ENCODE assay signal across 19 cellular contexts in genomic region chr20:4073852-4074741, GRCh38. TPM values are rescaled to one million over a fixed set of nuclear protein-coding genes. Genes with fewer than 3 reads are reported as not detected.
DNase-seq lines count a peak whose midpoint lies in the region; ATAC-seq, FAIRE-seq and TF ChIP-seq lines count a peak whose summit lies in the region.
"Had no signal": no experiment of that assay in that cellular context is flagged by ENCODE, and none has a peak within 500 bp of the region (broad histone marks: within the 10 kb centered on the region; RNA-seq: fewer than 3 reads in every experiment).

No MANE protein-coding gene starts in this region.

- no peaks in the 10 kb centered on the region for H3K36me3 Mint-ChIP-seq in GM23338 (ENCODE audit: low read depth)
- no peaks in the 10 kb centered on the region for H3K36me3 Mint-ChIP-seq in osteocyte (ENCODE audit: unreplicated experiment)

- POLR2A ChIA-PET in K562 (lab: Yijun Ruan, JAX) = interaction anchor here (0.6 to 1.6 kb wide), 6 partner anchors 9 to 1049 kb away, joined by 3 to 8 read pairs (median 4); no protein-coding TSS in a partner anchor

- H3K9me3 Mint-ChIP-seq in GM23338 (no peaks in the 10 kb centered on the region), osteocyte (ENCODE audit: unreplicated experiment) (no peaks in the 10 kb centered on the region)
- H3K9me3 Mint-ChIP-seq: activated T-cell treated with anti-CD3 and anti-CD28 coated beads, Interleukin-2, amount 50 U/mL, for 72 hours; stimulated activated naive CD8-positive, alpha-beta T cell treated with anti-CD3 and anti-CD28 coated beads, Interleukin-15, Interleukin-2, amounts not matched to agents 100 ng/mL and 50 ng/mL, for 24 hours had no signal

- ATAC-seq in GM23338 (no peak), K562 (no peak), HG03378 (IDR thresholded peaks at IDR 0.05; ENCODE audit: unreplicated experiment) (no peak), HG03342 (IDR thresholded peaks at IDR 0.05; ENCODE audit: unreplicated experiment) (no peak), HG02840 (IDR thresholded peaks at IDR 0.05; ENCODE audit: low FRiP score, unreplicated experiment) (no peak)
- ATAC-seq: activated T-cell treated with anti-CD3 and anti-CD28 coated beads, Interleukin-2, amount 50 U/mL, for 72 hours; Right ventricle myocardium inferior; T-helper 17 cell had no signal

- H3K27ac ChIP-seq in GM23338 (ENCODE audit: low read depth) = no peak overlapping the region
- H3K27ac ChIP-seq in K562 (ENCODE audit: extremely low read depth, low read depth, low read length) = peak overlapping the region; percentile 76
- H3K27ac ChIP-seq: vagina had no signal

- intact Hi-C loops in K562 (cut with micrococcal nuclease) = loop anchor here (1.0 to 2.0 kb wide), 2 partner anchors 11 to 185 kb away; partner anchors contain the start of gene PANK2

- H3K4me1 Mint-ChIP-seq in GM23338 (peaks cover 21% of the 10 kb centered on the region), osteocyte (ENCODE audit: unreplicated experiment) (peaks cover 8% of the 10 kb centered on the region)

- peaks cover 3% of the 10 kb centered on the region; the same call in 1 of the 2 replicates for H3K9me3 ChIP-seq in K562 (replicated peaks; ENCODE audit: control insufficient read depth, insufficient read depth, low read depth, low read length)
- H3K9me3 ChIP-seq: vagina had no signal

- H4K20me1 ChIP-seq in GM23338 (replicated peaks; ENCODE audit: insufficient read depth) (no peaks in the 10 kb centered on the region), K562 (replicated peaks; ENCODE audit: control insufficient read depth, insufficient read depth, low read length) (no peaks in the 10 kb centered on the region)

- no peaks in the 10 kb centered on the region for H3K36me3 ChIP-seq in GM23338 (ENCODE audit: insufficient read depth)
- no peaks in the 10 kb centered on the region for H3K36me3 ChIP-seq in K562 (ENCODE audit: control insufficient read depth, insufficient read depth, low read length)
- H3K36me3 ChIP-seq: vagina had no signal

- TF ChIP-seq RAD21 in K562 (CRISPR knock-in tag; conservative IDR thresholded peaks at IDR 0.05 in 1 of 2, IDR thresholded peaks at IDR 0.05 in 1 of 2) = no peak

- WGBS in K562 (ENCODE audit: insufficient coverage, low coverage, missing lambda C conversion rate) = 35% methylated on average over 6 of the region's 6 CpGs

- no peaks in the 10 kb centered on the region for H3K79me2 ChIP-seq in GM23338 (replicated peaks; ENCODE audit: insufficient read depth)
- H3K79me2 ChIP-seq in K562 (ENCODE audit: control insufficient read depth, insufficient read depth, low read length) = no peaks in the 10 kb centered on the region; the same call in 2 of the 3 replicates

- no peak for TF ChIP-seq CTCF in GM23338 (conservative IDR thresholded peaks at IDR 0.05; ENCODE audit: low read depth in 2 of 2)
- no peak for TF ChIP-seq CTCF in K562 (IDR thresholded peaks at IDR 0.05 in 2 of 3, conservative IDR thresholded peaks at IDR 0.05 in 1 of 3; ENCODE audit: insufficient read depth in 2 of 3, low read depth in 1 of 3, low read length in 3 of 3)
- no peak for TF ChIP-seq CTCF in osteocyte (IDR thresholded peaks at IDR 0.05)

- no TSS peak for BruUV-seq in K562 (replicated peaks; lab: Mats Ljungman, UMichigan)

- no peaks in the 10 kb centered on the region for H3F3A ChIP-seq in GM23338 (replicated peaks; ENCODE audit: low read depth)

- H3K4me2 ChIP-seq in GM23338 = peak overlapping the region; percentile 60
- peak overlapping the region; percentile 84 for H3K4me2 ChIP-seq in K562 (ENCODE audit: insufficient read depth, low read length)

- H3K9ac ChIP-seq in K562 (ENCODE audit: insufficient read depth in 1 of 2, low read depth in 2 of 2, low read length in 2 of 2) = peak overlapping the region; percentile 66 to 73; a peak in 3 of 4 replicates

- peak overlapping the region; percentile 57; the same call in 1 of the 2 replicates for H2AFZ ChIP-seq in GM23338
- peak overlapping the region; percentile 82 for H2AFZ ChIP-seq in K562 (ENCODE audit: low read depth, low read length)

- DNase-seq in GM23338 (ENCODE audit: low spot score) (peak; percentile 47), MV-4-11 (lab: John Stamatoyannopoulos, UW) (peak; percentile 70), K562 (ENCODE audit: extremely low read depth in 1 of 4, low spot score in 3 of 4) (no peak), osteocyte (ENCODE audit: extremely low spot score, unreplicated experiment) (peak; percentile 34), putamen (ENCODE audit: low spot score) (no peak)
- DNase-seq: activated CD4-positive, alpha-beta T cell treated with anti-CD3 and anti-CD28 coated beads for 48 hours; activated T-cell treated with anti-CD3 and anti-CD28 coated beads, Interleukin-2, amount 50 U/mL, for 72 hours; cerebellar nuclear complex; NCI-H1930; T-helper 17 cell had no signal

- peak overlapping the region; percentile 0; the same call in 1 of the 3 replicates for H3K4me3 Mint-ChIP-seq in GM23338
- H3K4me3 Mint-ChIP-seq in osteocyte (ENCODE audit: unreplicated experiment) = no peak overlapping the region
- H3K4me3 Mint-ChIP-seq: activated T-cell treated with anti-CD3 and anti-CD28 coated beads, Interleukin-2, amount 50 U/mL, for 72 hours; mesothelial cell of epicardium; stimulated activated naive CD8-positive, alpha-beta T cell treated with anti-CD3 and anti-CD28 coated beads, Interleukin-15, Interleukin-2, amounts not matched to agents 100 ng/mL and 50 ng/mL, for 24 hours; T-helper 17 cell had no signal

- H3K27me3 ChIP-seq in GM23338 (ENCODE audit: insufficient read depth) (no peaks in the 10 kb centered on the region), K562 (ENCODE audit: control insufficient read depth in 2 of 2, insufficient read depth in 2 of 2, low read length in 2 of 2) (no peaks in the 10 kb centered on the region)
- H3K27me3 ChIP-seq: vagina had no signal

- H3K4me1 ChIP-seq in GM23338 (ENCODE audit: insufficient read depth) (peaks cover 7% of the 10 kb centered on the region; the same call in 1 of the 2 replicates), K562 (replicated peaks in 1 of 2; ENCODE audit: control insufficient read depth in 2 of 2, insufficient read depth in 2 of 2, low read length in 2 of 2) (peaks cover 17 to 54% of the 10 kb centered on the region in 2 experiments)

- TF ChIP-seq POLR2A in K562 (conservative IDR thresholded peaks at IDR 0.05) = no peak

- no peak overlapping the region for H3K27ac Mint-ChIP-seq in GM23338
- H3K27ac Mint-ChIP-seq in osteocyte (ENCODE audit: unreplicated experiment) = no peak overlapping the region
- H3K27ac Mint-ChIP-seq: activated T-cell treated with anti-CD3 and anti-CD28 coated beads, Interleukin-2, amount 50 U/mL, for 72 hours; mesothelial cell of epicardium; stimulated activated naive CD8-positive, alpha-beta T cell treated with anti-CD3 and anti-CD28 coated beads, Interleukin-15, Interleukin-2, amounts not matched to agents 100 ng/mL and 50 ng/mL, for 24 hours; T-helper 17 cell had no signal

- no peaks in the 10 kb centered on the region for H3K9me2 ChIP-seq in GM23338 (ENCODE audit: insufficient read depth)

- TF ChIP-seq EP300 in K562 (IDR thresholded peaks at IDR 0.05; ENCODE audit: low read length) = no peak

- CTCF ChIA-PET in K562 (lab: Yijun Ruan, JAX; ENCODE audit: low intra/inter-chr PET ratio) = no interaction called here

- H3K27me3 Mint-ChIP-seq in GM23338 (ENCODE audit: insufficient read depth, low read depth, poor library complexity) = peaks cover 8% of the 10 kb centered on the region
- H3K27me3 Mint-ChIP-seq in osteocyte (ENCODE audit: unreplicated experiment) = peaks cover 33% of the 10 kb centered on the region
- H3K27me3 Mint-ChIP-seq: stimulated activated naive CD8-positive, alpha-beta T cell treated with anti-CD3 and anti-CD28 coated beads, Interleukin-15, Interleukin-2, amounts not matched to agents 100 ng/mL and 50 ng/mL, for 24 hours had no signal

- H3K4me3 ChIP-seq in GM23338 (no peak overlapping the region), K562 (peak overlapping the region; percentile 11)
- H3K4me3 ChIP-seq: vagina had no signal

- H3K9me1 ChIP-seq in K562 (ENCODE audit: control insufficient read depth, insufficient read depth, low read length) = no peaks in the 10 kb centered on the region

- in situ Hi-C loops in K562 (cut with MboI) = no loop called here

- peak; percentile 63 for FAIRE-seq in K562 (lab: Jason Lieb, UNC)
- FAIRE-seq: H1, islet of Langerhans had no signal

TF ChIP-seq in GM23338, 12 proteins besides CTCF, POLR2A, EP300 and RAD21 (continues in another document):
- TF ChIP-seq EZH2phosphoT487 (IDR thresholded peaks at IDR 0.05; ENCODE audit: unreplicated experiment) = no peak
- TF ChIP-seq ZNF331 (CRISPR knock-in tag; IDR thresholded peaks at IDR 0.05; ENCODE audit: low read depth) = no peak
- TF ChIP-seq POLR2AphosphoS5 (IDR thresholded peaks at IDR 0.05; ENCODE audit: low read depth) = no peak

TF ChIP-seq in K562, 482 proteins besides CTCF, POLR2A, EP300 and RAD21 (continues in another document):
- TF ChIP-seq MAFF (IDR thresholded peaks at IDR 0.05; ENCODE audit: low read length) (no peak), PRMT5 (CRISPR knock-in tag; IDR thresholded peaks at IDR 0.05) (no peak), ZNF175 (CRISPR knock-in tag; IDR thresholded peaks at IDR 0.05; ENCODE audit: low read depth) (peak; percentile 5; the same call in 1 of the 2 replicates), ZNF12 (CRISPR knock-in tag; IDR thresholded peaks at IDR 0.05) (0 out of 2 replicates have a peak, but pooled peaks have one; percentile 42), BCOR (IDR thresholded peaks at IDR 0.05) (peak; percentile 84)

RNA-seq across cellular contexts. Expression of gene RNF24, which starts 58.7 kb away (rescaled TPM):
- total RNA-seq in GM23338 (2014; rRNA removed; shearing (Covaris generic)) = 6.9 and 10.0 TPM in 2 replicates
- polyA plus RNA-seq in GM23338 (2016; fragmentation: Nextera tagmentation; extraction: Ambion mirVana) (10.2 and 10.3 TPM in 2 replicates), K562 (2011; rRNA removed) (23.1 and 43.4 TPM in 2 replicates), K562 (2014; fragmentation: Illumina TruSeq; extraction: Trizol) (33.9 and 35.5 TPM in 2 replicates), K562 (2014; fragmentation: Nextera tagmentation; extraction: Ambion mirVana) (10 to 100 TPM; 10.1 to 21.8 TPM), K562 (2014; rRNA removed) (21.0 and 22.4 TPM in 2 replicates)
- 44.6 and 48.3 TPM in 2 replicates for total RNA-seq in K562 (2011; cell fraction: chromatin; rRNA removed; ENCODE audit: low replicate concordance)
- 26.7 and 28.9 TPM in 2 replicates for total RNA-seq in K562 (2011; cell fraction: nucleolus; rRNA removed)
- total RNA-seq in K562 (2011; cell fraction: nucleoplasm; rRNA removed) = 56.0 and 88.0 TPM in 2 replicates
- total RNA-seq in K562 (2014; rRNA removed) (15.7 and 17.3 TPM in 2 replicates), K562 (2014; rRNA removed; fragmentation: Illumina TruSeq; extraction: Trizol) (18.8 and 20.3 TPM in 2 replicates), K562 (2015; rRNA removed; fragmentation: Illumina TruSeq; extraction: Trizol) (14.1 and 14.7 TPM in 2 replicates), K562 (2021) (42.6 and 51.9 TPM in 2 replicates), osteocyte (17.5 and 18.5 TPM in 2 replicates)
- 24.8 and 52.3 TPM in 2 replicates for polyA plus RNA-seq in K562 (2011; cell fraction: cytosol; rRNA removed)
- polyA plus RNA-seq in K562 (2011; cell fraction: nucleus; rRNA removed) = 39.0 and 49.3 TPM in 2 replicates
- 22.7 and 30.7 TPM in 2 replicates for polyA plus RNA-seq in K562 (2012)
- 19.7 and 35.1 TPM in 2 replicates for polyA minus RNA-seq in K562 (2011; rRNA and poly(A)+ RNA removed)
- 25.3 and 46.8 TPM in 2 replicates for polyA minus RNA-seq in K562 (2011; cell fraction: cytosol; rRNA and poly(A)+ RNA removed)
- 10.1 and 22.5 TPM in 2 replicates for polyA minus RNA-seq in K562 (2011; cell fraction: nucleus; rRNA and poly(A)+ RNA removed)

Comparison
In these comparisons a context has a peak if more than half of its experiments do, and no peak if none do; other contexts are left out.
1. DNase-seq: peak in GM23338 (single experiment), MV-4-11 (single experiment) and osteocyte (single experiment); none in K562 (0 of 4) and putamen (single experiment).